1 cellular context compared by ENCODE assay signal in the genomic region with DNA sequence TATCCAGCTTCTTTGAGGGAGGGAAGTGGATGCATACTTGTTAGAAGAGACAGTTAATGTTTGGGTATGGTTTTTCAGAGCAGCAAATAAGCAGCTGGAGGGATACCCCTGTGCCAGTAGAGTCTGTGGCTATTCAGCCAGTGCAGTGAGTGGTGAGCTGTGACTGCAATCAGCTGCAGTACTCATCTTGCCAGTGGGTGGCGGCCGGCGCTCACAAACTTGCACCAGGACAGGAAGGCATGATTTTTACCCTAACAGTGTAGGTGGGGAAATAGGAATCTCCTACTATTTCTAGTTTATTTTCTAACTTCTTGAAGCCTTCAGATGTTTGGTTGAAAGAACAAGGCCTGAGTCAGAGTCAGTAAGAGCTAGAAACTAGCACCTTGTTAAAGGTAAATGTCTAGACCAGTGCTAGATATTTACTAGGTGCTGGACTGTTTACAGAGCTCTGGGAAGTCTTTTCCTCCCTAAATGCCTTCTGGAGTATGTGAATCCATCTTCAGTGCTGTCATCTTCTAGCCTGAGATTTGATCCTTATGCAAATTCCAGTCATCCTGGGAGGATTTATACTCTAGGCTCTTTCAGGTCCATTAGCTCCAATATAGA.
TF ChIP-seq lines count a peak whose summit lies in the region.

No MANE protein-coding gene starts in this region.

TF ChIP-seq in HepG2, 621 proteins besides CTCF, POLR2A, EP300 and RAD21 (continued from another document):
- TF ChIP-seq KDM2A (CRISPR knock-in tag; IDR thresholded peaks at IDR 0.05; ENCODE audit: borderline replicate concordance, low read depth), result 0 out of 2 replicates have a peak, but pooled peaks have one; percentile 27
- no peak for TF ChIP-seq ZNF251 (CRISPR knock-in tag; IDR thresholded peaks at IDR 0.05)
- no peak for TF ChIP-seq ZNF660 (CRISPR knock-in tag; IDR thresholded peaks at IDR 0.05; ENCODE audit: borderline replicate concordance, low read depth)
- TF ChIP-seq, protein P1, sequence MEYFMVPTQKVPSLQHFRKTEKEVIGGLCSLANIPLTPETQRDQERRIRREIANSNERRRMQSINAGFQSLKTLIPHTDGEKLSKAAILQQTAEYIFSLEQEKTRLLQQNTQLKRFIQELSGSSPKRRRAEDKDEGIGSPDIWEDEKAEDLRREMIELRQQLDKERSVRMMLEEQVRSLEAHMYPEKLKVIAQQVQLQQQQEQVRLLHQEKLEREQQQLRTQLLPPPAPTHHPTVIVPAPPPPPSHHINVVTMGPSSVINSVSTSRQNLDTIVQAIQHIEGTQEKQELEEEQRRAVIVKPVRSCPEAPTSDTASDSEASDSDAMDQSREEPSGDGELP (IDR thresholded peaks at IDR 0.05; ENCODE audit: borderline replicate concordance, low read depth), result peak; percentile 30; the same call in 1 of the 2 replicates
- no peak for TF ChIP-seq RCOR2 (CRISPR knock-in tag; IDR thresholded peaks at IDR 0.05)
- TF ChIP-seq, protein P2, sequence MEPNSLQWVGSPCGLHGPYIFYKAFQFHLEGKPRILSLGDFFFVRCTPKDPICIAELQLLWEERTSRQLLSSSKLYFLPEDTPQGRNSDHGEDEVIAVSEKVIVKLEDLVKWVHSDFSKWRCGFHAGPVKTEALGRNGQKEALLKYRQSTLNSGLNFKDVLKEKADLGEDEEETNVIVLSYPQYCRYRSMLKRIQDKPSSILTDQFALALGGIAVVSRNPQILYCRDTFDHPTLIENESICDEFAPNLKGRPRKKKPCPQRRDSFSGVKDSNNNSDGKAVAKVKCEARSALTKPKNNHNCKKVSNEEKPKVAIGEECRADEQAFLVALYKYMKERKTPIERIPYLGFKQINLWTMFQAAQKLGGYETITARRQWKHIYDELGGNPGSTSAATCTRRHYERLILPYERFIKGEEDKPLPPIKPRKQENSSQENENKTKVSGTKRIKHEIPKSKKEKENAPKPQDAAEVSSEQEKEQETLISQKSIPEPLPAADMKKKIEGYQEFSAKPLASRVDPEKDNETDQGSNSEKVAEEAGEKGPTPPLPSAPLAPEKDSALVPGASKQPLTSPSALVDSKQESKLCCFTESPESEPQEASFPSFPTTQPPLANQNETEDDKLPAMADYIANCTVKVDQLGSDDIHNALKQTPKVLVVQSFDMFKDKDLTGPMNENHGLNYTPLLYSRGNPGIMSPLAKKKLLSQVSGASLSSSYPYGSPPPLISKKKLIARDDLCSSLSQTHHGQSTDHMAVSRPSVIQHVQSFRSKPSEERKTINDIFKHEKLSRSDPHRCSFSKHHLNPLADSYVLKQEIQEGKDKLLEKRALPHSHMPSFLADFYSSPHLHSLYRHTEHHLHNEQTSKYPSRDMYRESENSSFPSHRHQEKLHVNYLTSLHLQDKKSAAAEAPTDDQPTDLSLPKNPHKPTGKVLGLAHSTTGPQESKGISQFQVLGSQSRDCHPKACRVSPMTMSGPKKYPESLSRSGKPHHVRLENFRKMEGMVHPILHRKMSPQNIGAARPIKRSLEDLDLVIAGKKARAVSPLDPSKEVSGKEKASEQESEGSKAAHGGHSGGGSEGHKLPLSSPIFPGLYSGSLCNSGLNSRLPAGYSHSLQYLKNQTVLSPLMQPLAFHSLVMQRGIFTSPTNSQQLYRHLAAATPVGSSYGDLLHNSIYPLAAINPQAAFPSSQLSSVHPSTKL (CRISPR knock-in tag; IDR thresholded peaks at IDR 0.05), result 0 out of 2 replicates have a peak, but pooled peaks have one; percentile 7
- TF ChIP-seq CEBPG (CRISPR knock-in tag; IDR thresholded peaks at IDR 0.05), result 0 out of 2 replicates have a peak, but pooled peaks have one; percentile 12
- TF ChIP-seq RXRB (CRISPR knock-in tag; IDR thresholded peaks at IDR 0.05; ENCODE audit: borderline replicate concordance), result no peak
- 0 out of 2 replicates have a peak, but pooled peaks have one; percentile 24 for TF ChIP-seq SALL1 (CRISPR knock-in tag; IDR thresholded peaks at IDR 0.05)
- TF ChIP-seq, protein P3, sequence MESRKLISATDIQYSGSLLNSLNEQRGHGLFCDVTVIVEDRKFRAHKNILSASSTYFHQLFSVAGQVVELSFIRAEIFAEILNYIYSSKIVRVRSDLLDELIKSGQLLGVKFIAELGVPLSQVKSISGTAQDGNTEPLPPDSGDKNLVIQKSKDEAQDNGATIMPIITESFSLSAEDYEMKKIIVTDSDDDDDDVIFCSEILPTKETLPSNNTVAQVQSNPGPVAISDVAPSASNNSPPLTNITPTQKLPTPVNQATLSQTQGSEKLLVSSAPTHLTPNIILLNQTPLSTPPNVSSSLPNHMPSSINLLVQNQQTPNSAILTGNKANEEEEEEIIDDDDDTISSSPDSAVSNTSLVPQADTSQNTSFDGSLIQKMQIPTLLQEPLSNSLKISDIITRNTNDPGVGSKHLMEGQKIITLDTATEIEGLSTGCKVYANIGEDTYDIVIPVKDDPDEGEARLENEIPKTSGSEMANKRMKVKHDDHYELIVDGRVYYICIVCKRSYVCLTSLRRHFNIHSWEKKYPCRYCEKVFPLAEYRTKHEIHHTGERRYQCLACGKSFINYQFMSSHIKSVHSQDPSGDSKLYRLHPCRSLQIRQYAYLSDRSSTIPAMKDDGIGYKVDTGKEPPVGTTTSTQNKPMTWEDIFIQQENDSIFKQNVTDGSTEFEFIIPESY (CRISPR knock-in tag; IDR thresholded peaks at IDR 0.05), result no peak
- TF ChIP-seq KMT2A (CRISPR knock-in tag; IDR thresholded peaks at IDR 0.05), result no peak
- TF ChIP-seq ZSCAN12 (CRISPR knock-in tag; IDR thresholded peaks at IDR 0.05), result no peak
- no peak for TF ChIP-seq HOXA3 (CRISPR knock-in tag; IDR thresholded peaks at IDR 0.05)
- no peak for TF ChIP-seq ZNF746 (CRISPR knock-in tag; IDR thresholded peaks at IDR 0.05)
- no peak for TF ChIP-seq TAF15 (IDR thresholded peaks at IDR 0.05; ENCODE audit: low read depth, low read length, poor library complexity, severe bottlenecking)
- no peak for TF ChIP-seq MED8 (CRISPR knock-in tag; IDR thresholded peaks at IDR 0.05; ENCODE audit: insufficient replicate concordance)
- TF ChIP-seq ZNF496 (CRISPR knock-in tag; IDR thresholded peaks at IDR 0.05; ENCODE audit: insufficient replicate concordance), result no peak
- no peak for TF ChIP-seq MXI1 (IDR thresholded peaks at IDR 0.05; ENCODE audit: borderline replicate concordance, low read depth, low read length)
- peak; percentile 87 for TF ChIP-seq SMC3 (IDR thresholded peaks at IDR 0.05; ENCODE audit: low read length)
- TF ChIP-seq STAG1 (CRISPR knock-in tag; IDR thresholded peaks at IDR 0.05), result peak; percentile 95
- no peak for TF ChIP-seq NFE2L2 (IDR thresholded peaks at IDR 0.05; ENCODE audit: low read length)
- TF ChIP-seq ZNF160 (CRISPR knock-in tag; IDR thresholded peaks at IDR 0.05), result no peak
